Comparison of ENCODE assay signal across 9 cellular contexts in genomic region chr16:67055712-67056487, GRCh38. TPM values are rescaled to one million over a fixed set of nuclear protein-coding genes. Genes with fewer than 3 reads are reported as not detected.
DNase-seq lines count a peak whose midpoint lies in the region; ATAC-seq and TF ChIP-seq lines count a peak whose summit lies in the region.
"Had no signal": no experiment of that assay in that cellular context is flagged by ENCODE, and none has a peak within 500 bp of the region (broad histone marks: within the 10 kb centered on the region; RNA-seq: fewer than 3 reads in every experiment).

No MANE protein-coding gene starts in this region.

- H3K27me3 Mint-ChIP-seq in T-cell = no peaks in the 10 kb centered on the region

- ATAC-seq in GM21576 (IDR thresholded peaks at IDR 0.05; ENCODE audit: unreplicated experiment) = peak; percentile 48
- ATAC-seq in T-cell (replicated peaks in 1 of 4) = no peak
- ATAC-seq in GM21423 (IDR thresholded peaks at IDR 0.05; ENCODE audit: unreplicated experiment) = no peak

- H3K36me3 Mint-ChIP-seq in T-cell = peaks cover 15% of the 10 kb centered on the region

- POLR2A ChIA-PET in T-cell (lab: Charles Lee) = no interaction called here

- H3K36me3 ChIP-seq in BE2C = no peaks in the 10 kb centered on the region; the same call in none of the 2 replicates
- H3K36me3 ChIP-seq: pancreas had no signal

- H3K9me3 Mint-ChIP-seq in T-cell = no peaks in the 10 kb centered on the region

- peaks cover 56 to 65% (median 64%) of the 10 kb centered on the region in 3 donors for H3K4me1 Mint-ChIP-seq in T-cell

- TF ChIP-seq CTCF in foreskin fibroblast (IDR thresholded peaks at IDR 0.05; ENCODE audit: low read depth, low read length) = no peak
- TF ChIP-seq CTCF in BE2C (IDR thresholded peaks at IDR 0.05; ENCODE audit: low read depth, low read length) = no peak

- peak overlapping the region in 1 of 3 donors; percentile 9 for H3K4me3 Mint-ChIP-seq in T-cell

- CTCF ChIA-PET in T-cell (lab: Charles Lee) = interaction anchor here in 1 of 2 donors (0.6 to 0.9 kb wide), 4 partner anchors 10 to 1836 kb away, joined by 3 to 4 read pairs (median 4); partner anchors contain the start of gene CES3

- H3K27ac Mint-ChIP-seq in T-cell = peak overlapping the region; percentile 55 to 61

- peak; percentile 94 for DNase-seq in AG08395 (ENCODE audit: low spot score)
- no peak for DNase-seq in T-cell
- peak; percentile 93 to 94 for DNase-seq in foreskin fibroblast
- no peak for DNase-seq in GM19238 (ENCODE audit: insufficient read length, low spot score)
- no peak for DNase-seq in superior temporal gyrus (ENCODE audit: extremely low spot score)
- no peak for DNase-seq in BE2C
- DNase-seq: pancreas had no signal

- peak overlapping the region in 1 of 2 donors; percentile 4 for H3K4me3 ChIP-seq in foreskin fibroblast (ENCODE audit: low read depth in 1 of 2, low read length in 2 of 2)
- H3K4me3 ChIP-seq in BE2C (ENCODE audit: low read depth, low read length) = no peak overlapping the region
- H3K4me3 ChIP-seq: pancreas had no signal

- no peaks in the 10 kb centered on the region for H3K4me1 ChIP-seq in BE2C
- H3K4me1 ChIP-seq: pancreas had no signal

- no peaks in the 10 kb centered on the region for H3K9me3 ChIP-seq in BE2C
- H3K9me3 ChIP-seq: pancreas had no signal

- no peaks in the 10 kb centered on the region for H3K27me3 ChIP-seq in BE2C
- H3K27me3 ChIP-seq: pancreas had no signal

RNA-seq across cellular contexts. Expression of gene CBFB, which starts 27.0 kb away (rescaled TPM):
- total RNA-seq in T-cell = 100 to 1,000 TPM in 2 of 5 donors, 10 to 100 TPM in 3; 80.0 to 115 (median 96.5) TPM
- polyA plus RNA-seq in BE2C (2012; ENCODE audit: insufficient read depth, insufficient read length, low read depth) = 51.0 TPM

RNA-seq across cellular contexts. Expression of gene PHAF1, which starts 53.8 kb away (rescaled TPM):
- total RNA-seq in T-cell = 10 to 100 TPM; 19.4 to 23.0 (median 20.1) TPM
- 34.2 TPM for polyA plus RNA-seq in BE2C (2012; ENCODE audit: insufficient read depth, insufficient read length, low read depth)

Comparison
In these comparisons a context has a peak if more than half of its experiments do, and no peak if none do; other contexts are left out.
1. DNase-seq: peak in AG08395 (single experiment) and foreskin fibroblast (2 of 2); none in T-cell (0 of 34), GM19238 (single experiment), superior temporal gyrus (single experiment) and BE2C (single experiment).